8 cellular contexts compared by ENCODE assay signal in genomic region chr3:194485876-194486539, GRCh38. TPM values are rescaled to one million over a fixed set of nuclear protein-coding genes. Genes with fewer than 3 reads are reported as not detected.
A peak's percentile ranks its signal among the peaks of the same experiment; 100 is the strongest.
DNase-seq lines count a peak whose midpoint lies in the region; ATAC-seq and TF ChIP-seq lines count a peak whose summit lies in the region.

No MANE protein-coding gene starts in this region.

- peak overlapping the region; percentile 69 for H3K14ac ChIP-seq in trophoblast cell (ENCODE audit: low read length)

- H4K12ac ChIP-seq in trophoblast cell (ENCODE audit: low read depth, low read length) = no peak overlapping the region

- H2AFZ ChIP-seq in PC-9 (no peak overlapping the region), trophoblast cell (ENCODE audit: insufficient read depth, low read length, poor library complexity) (peak overlapping the region; percentile 73)

- peak overlapping the region; percentile 50 for H4K91ac ChIP-seq in trophoblast cell (ENCODE audit: low read depth, low read length)

- peak overlapping the region; percentile 92 for H3K4me3 Mint-ChIP-seq in HFFc6

- peak overlapping the region; percentile 59 for H2BK5ac ChIP-seq in trophoblast cell (ENCODE audit: low read depth, low read length, poor library complexity)

- peaks cover 78% of the 10 kb centered on the region for H3K4me1 ChIP-seq in PC-9 (replicated peaks; ENCODE audit: insufficient read depth)
- peaks cover 15 to 16% of the 10 kb centered on the region in 2 experiments for H3K4me1 ChIP-seq in trophoblast cell (ENCODE audit: control insufficient read depth in 1 of 2, insufficient read depth in 2 of 2, low read length in 2 of 2)
- peaks cover 30% of the 10 kb centered on the region for H3K4me1 ChIP-seq in upper lobe of right lung

- H3K27me3 ChIP-seq in GM06990 (replicated peaks; ENCODE audit: control insufficient read depth, insufficient read depth, low read length) (no peaks in the 10 kb centered on the region), PC-9 (ENCODE audit: insufficient read depth, low read depth) (no peaks in the 10 kb centered on the region), trophoblast cell (ENCODE audit: insufficient read depth, low read length) (no peaks in the 10 kb centered on the region), upper lobe of right lung (no peaks in the 10 kb centered on the region)

- no peaks in the 10 kb centered on the region for H3K9me2 ChIP-seq in PC-9 (ENCODE audit: insufficient read depth)

- H2BK12ac ChIP-seq in trophoblast cell (ENCODE audit: low read length) = peak overlapping the region; percentile 66

- H4K20me1 ChIP-seq in PC-9 (ENCODE audit: insufficient read depth) = peaks cover 17% of the 10 kb centered on the region

- POLR2A ChIA-PET in PC-9 (lab: Charles Lee; ENCODE audit: unreplicated experiment) = interaction anchor here (0.5 to 1.0 kb wide), 8 partner anchors 12 to 690 kb away, joined by 3 to 19 read pairs (median 5); no protein-coding TSS in a partner anchor

- H3K9me3 Mint-ChIP-seq in HFFc6 = no peaks in the 10 kb centered on the region; the same call in 1 of the 2 replicates

- H3K36me3 ChIP-seq in GM06990 (ENCODE audit: control insufficient read depth, insufficient read depth, low read length) (no peaks in the 10 kb centered on the region; the same call in 1 of the 2 replicates), PC-9 (ENCODE audit: low read depth) (peaks cover 26% of the 10 kb centered on the region), trophoblast cell (ENCODE audit: control insufficient read depth in 1 of 2, insufficient read depth in 2 of 2, low read length in 2 of 2) (peaks cover 0 to 2% of the 10 kb centered on the region in 2 experiments), upper lobe of right lung (no peaks in the 10 kb centered on the region)

- H3K79me1 ChIP-seq in trophoblast cell (ENCODE audit: low read length) = peaks cover 9% of the 10 kb centered on the region

- intact Hi-C loops in PC-9 (cut with micrococcal nuclease; ENCODE audit: unreplicated experiment) (loop anchor here (5.0 kb wide), 1 partner anchor 349 kb away; the partner anchor contains the start of gene HES1), upper lobe of right lung (cut with DNase I) (no loop called here)

- H3K27me3 Mint-ChIP-seq in HFFc6 (ENCODE audit: insufficient read depth) = peaks cover 4% of the 10 kb centered on the region; the same call in 1 of the 2 replicates

- H3K9ac ChIP-seq in trophoblast cell (ENCODE audit: low read length) = peak overlapping the region; percentile 78

- TF ChIP-seq CTCF in GM06990 (IDR thresholded peaks at IDR 0.05; ENCODE audit: insufficient read depth, low read length, poor library complexity, severe bottlenecking) (no peak), HFFc6 (IDR thresholded peaks at IDR 0.05) (peak; percentile 62), PC-9 (conservative IDR thresholded peaks at IDR 0.05) (0 out of 2 replicates have a peak, but pooled peaks have one; percentile 27), upper lobe of right lung (IDR thresholded peaks at IDR 0.05) (peak; percentile 25)

- peaks cover 30% of the 10 kb centered on the region for H3K36me3 Mint-ChIP-seq in HFFc6 (ENCODE audit: low read depth)

- H3K9me3 ChIP-seq in PC-9 (ENCODE audit: insufficient read depth, low read depth) (no peaks in the 10 kb centered on the region), trophoblast cell (ENCODE audit: insufficient read depth, low read depth, low read length) (no peaks in the 10 kb centered on the region), upper lobe of right lung (no peaks in the 10 kb centered on the region)

- peak overlapping the region; percentile 73 for H3K27ac ChIP-seq in PC-9
- peak overlapping the region; percentile 49 for H3K27ac ChIP-seq in trophoblast cell (ENCODE audit: low read depth, low read length)
- peak overlapping the region; percentile 86 for H3K27ac ChIP-seq in upper lobe of right lung

- CTCF ChIA-PET in PC-9 (lab: Charles Lee) = interaction anchor here (0.6 to 0.9 kb wide), 3 partner anchors 68 to 107 kb away, joined by 3 to 5 read pairs (median 3); no protein-coding TSS in a partner anchor

- peak overlapping the region; percentile 91 for H3K4me3 ChIP-seq in GM06990 (replicated peaks; ENCODE audit: low read depth, low read length)
- H3K4me3 ChIP-seq in PC-9 = peak overlapping the region; percentile 64
- peak overlapping the region; percentile 95 for H3K4me3 ChIP-seq in trophoblast cell (ENCODE audit: low read depth, low read length)
- peak overlapping the region; percentile 73 for H3K4me3 ChIP-seq in upper lobe of right lung

- H3K4me2 ChIP-seq in PC-9 (peak overlapping the region; percentile 92), trophoblast cell (ENCODE audit: low read length) (peak overlapping the region; percentile 99)

- peak overlapping the region; percentile 42 for H4K8ac ChIP-seq in trophoblast cell (ENCODE audit: low read depth, low read length)

- peaks cover 67% of the 10 kb centered on the region for H3F3A ChIP-seq in PC-9 (ENCODE audit: insufficient read depth, low read depth)

- WGBS in trophoblast cell (ENCODE audit: extremely low coverage, insufficient coverage, insufficient read length) = no CpG with 5 or more reads among the region's 42 CpGs

- no TSS peak for BruUV-seq in PC-9 (replicated peaks; lab: Mats Ljungman, UMichigan)

- H2BK120ac ChIP-seq in trophoblast cell (ENCODE audit: insufficient read depth, low read length, poor library complexity) = peak overlapping the region; percentile 4

- H3K23ac ChIP-seq in trophoblast cell (ENCODE audit: low read length) = peak overlapping the region; percentile 7

- H2AK5ac ChIP-seq in trophoblast cell (ENCODE audit: low read length) = peak overlapping the region; percentile 94

- H3K79me2 ChIP-seq in PC-9 (ENCODE audit: low read depth) = peaks cover 64% of the 10 kb centered on the region
- peaks cover 9% of the 10 kb centered on the region for H3K79me2 ChIP-seq in trophoblast cell (ENCODE audit: control insufficient read depth, insufficient read depth, low read length, poor library complexity)

- H3K4ac ChIP-seq in trophoblast cell (ENCODE audit: low read depth, low read length) = peak overlapping the region; percentile 99

- H3K4me1 Mint-ChIP-seq in HFFc6 (ENCODE audit: low read depth) = peaks cover 69% of the 10 kb centered on the region

- DNase-seq in GM06990 (ENCODE audit: extremely low read depth, insufficient read length) = peak; percentile 76
- no peak for DNase-seq in HFFc6
- peak; percentile 31 to 37 for DNase-seq in PC-9
- peak; percentile 35 for DNase-seq in activated gamma-delta T cell treated with anti-CD3 and anti-CD28 coated beads, Interleukin-2, amount 50 U/mL, for 16 hours (ENCODE audit: low read depth)
- DNase-seq in globus pallidus (ENCODE audit: low spot score) = peak; percentile 34
- peak; percentile 19 to 42 for DNase-seq in trophoblast cell
- DNase-seq in upper lobe of right lung = peak; percentile 79
- DNase-seq in NCI-H2196 (lab: John Stamatoyannopoulos, UW; ENCODE audit: unreplicated experiment) = no peak

- peak; percentile 8 for ATAC-seq in upper lobe of right lung

- peak overlapping the region; percentile 95 for H3K27ac Mint-ChIP-seq in HFFc6

- peak overlapping the region; percentile 78 for H3K18ac ChIP-seq in trophoblast cell (ENCODE audit: low read length)

RNA-seq across cellular contexts. Expression of gene ATP13A3, which starts 0.8 kb away (rescaled TPM):
- total RNA-seq in HFFc6 (2021; fragmentation: NEBNext Ultra II Directional; extraction: Animal tissue kit (Norgen Biotek cat#: 25700)) = 100 to 1,000 TPM; 114 to 123 (median 117) TPM
- total RNA-seq in PC-9 (2021) (203 and 242 TPM in 2 replicates), upper lobe of right lung (101 TPM)
- 26.6 and 27.4 TPM in 2 replicates for polyA plus RNA-seq in trophoblast cell (2013)

Comparison
In these comparisons a context has a peak if more than half of its experiments do, and no peak if none do; other contexts are left out.
1. DNase-seq: peak in GM06990 (single experiment), PC-9 (2 of 2), activated gamma-delta T cell treated with anti-CD3 and anti-CD28 coated beads, Interleukin-2, amount 50 U/mL, for 16 hours (single experiment), globus pallidus (single experiment), trophoblast cell (2 of 2) and upper lobe of right lung (single experiment); none in HFFc6 (single experiment) and NCI-H2196 (single experiment).
2. Peak in every context shown above with its lines, with median percentiles within 50 percentile points of each other: H3K4me3 ChIP-seq and H3K27ac ChIP-seq.